ENCODE assay signal across 11 cellular contexts in the genomic region with DNA sequence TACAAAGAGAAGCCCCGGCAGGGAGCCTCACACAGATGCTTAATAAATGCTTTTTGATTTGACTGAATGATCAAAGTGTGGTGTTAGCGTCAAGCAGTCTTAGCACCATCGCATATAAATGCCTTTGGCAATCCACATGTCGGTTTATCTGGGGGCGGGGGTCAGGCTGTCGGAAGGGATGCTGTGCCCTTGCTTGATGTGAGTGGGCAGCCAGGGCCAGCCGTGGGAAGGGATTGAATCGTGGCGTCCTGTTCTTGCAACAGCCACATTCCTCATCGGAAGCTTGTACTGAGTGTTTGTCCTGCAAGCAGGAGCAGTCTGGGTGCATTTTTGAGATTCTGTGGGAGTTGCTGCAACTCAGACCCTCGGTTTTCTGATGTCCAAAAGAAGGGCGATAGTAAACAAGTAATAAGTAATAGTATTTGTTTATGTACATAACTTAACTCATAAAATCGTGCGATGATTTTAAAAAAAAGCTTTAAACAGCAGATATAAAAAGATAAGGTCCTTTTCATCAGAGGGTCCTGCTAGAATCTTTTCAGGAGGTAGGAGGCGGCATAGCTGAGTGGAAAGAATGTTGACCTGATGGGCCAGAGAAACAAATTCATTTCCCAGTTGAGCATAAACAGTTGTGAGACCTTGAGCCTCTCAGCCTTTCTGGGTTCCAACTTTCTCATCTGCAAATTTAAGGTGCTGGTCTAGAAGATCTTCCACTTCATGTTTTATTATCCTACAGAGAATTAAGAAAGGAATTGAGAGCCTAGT.
A peak's percentile ranks its signal among the peaks of the same experiment; 100 is the strongest.
DNase-seq lines count a peak whose midpoint lies in the region; TF ChIP-seq lines count a peak whose summit lies in the region.
"Had no signal": no experiment of that assay in that cellular context is flagged by ENCODE, and none has a peak within 500 bp of the region (broad histone marks: within the 10 kb centered on the region; RNA-seq: fewer than 3 reads in every experiment).

No MANE protein-coding gene starts in this region.

- H3K9me3 Mint-ChIP-seq in MCF 10A (ENCODE audit: unreplicated experiment) (no peaks in the 10 kb centered on the region), neural crest cell (no peaks in the 10 kb centered on the region)

- H3K27ac Mint-ChIP-seq in MCF 10A (ENCODE audit: low read depth, unreplicated experiment) (no peak overlapping the region), neural crest cell (ENCODE audit: unreplicated experiment) (peak overlapping the region; percentile 93)
- H3K27ac Mint-ChIP-seq: activated CD4-positive, alpha-beta T cell treated with anti-CD3 and anti-CD28 coated beads for 36 hours had no signal

- WGBS in mammary epithelial cell (ENCODE audit: low coverage, missing lambda C conversion rate) = 23% methylated on average over 15 of the region's 15 CpGs

- CTCF ChIA-PET in mammary epithelial cell (lab: Charles Lee; ENCODE audit: low non-redundant PET) = interaction anchor here (0.6 kb wide), 1 partner anchor 145 kb away, joined by 3 read pairs; no protein-coding TSS in a partner anchor
- CTCF ChIA-PET in MCF 10A (lab: Yijun Ruan, JAX) = interaction anchor here (0.6 to 2.7 kb wide), 3 partner anchors 55 to 818 kb away, joined by 3 to 7 read pairs (median 4); no protein-coding TSS in a partner anchor

- H3K4me3 Mint-ChIP-seq in MCF 10A (ENCODE audit: unreplicated experiment) (no peak overlapping the region), neural crest cell (peak overlapping the region; percentile 36)
- H3K4me3 Mint-ChIP-seq: activated CD4-positive, alpha-beta T cell treated with anti-CD3 and anti-CD28 coated beads for 36 hours had no signal

- H4K20me1 ChIP-seq in mammary epithelial cell (ENCODE audit: insufficient read depth, low read length) = no peaks in the 10 kb centered on the region

- H3K4me3 ChIP-seq in mammary epithelial cell (replicated peaks in 1 of 3; ENCODE audit: insufficient read depth in 1 of 3, low read depth in 2 of 3, low read length in 3 of 3) (no peak overlapping the region), vagina (peak overlapping the region in 1 of 2 donors; percentile 4)

- intact Hi-C loops in mammary epithelial cell (cut with micrococcal nuclease) = loop anchor here (5.0 kb wide), 3 partner anchors 89 to 259 kb away; no protein-coding TSS in a partner anchor
- intact Hi-C loops in MCF 10A (cut with micrococcal nuclease) = no loop called here
- intact Hi-C loops in vagina (cut with DNase I) = loop anchor here (5.0 to 10.0 kb wide), 3 partner anchors 92 to 384 kb away; no protein-coding TSS in a partner anchor

- H3K4me2 ChIP-seq in mammary epithelial cell (ENCODE audit: insufficient read depth, low read depth, low read length) = peak overlapping the region; percentile 39

- BruUV-seq in mammary epithelial cell (replicated peaks; lab: Mats Ljungman, UMichigan) (no TSS peak), MCF 10A (replicated peaks; lab: Mats Ljungman, UMichigan) (no TSS peak)

- H3K4me1 ChIP-seq in mammary epithelial cell (ENCODE audit: insufficient read depth, low read length) (peaks cover 5% of the 10 kb centered on the region), vagina (peaks cover 6% of the 10 kb centered on the region)

- H3K27ac ChIP-seq in mammary epithelial cell (ENCODE audit: insufficient read depth, low read depth, low read length) (no peak overlapping the region), vagina (peak overlapping the region; percentile 34)

- dilution Hi-C loops in mammary epithelial cell (cut with HindIII; ENCODE audit: low sequenced_read_pairs) = no loop called here

- no peaks in the 10 kb centered on the region for H3K36me3 ChIP-seq in mammary epithelial cell (ENCODE audit: insufficient read depth, low read length)
- no peaks in the 10 kb centered on the region for H3K36me3 ChIP-seq in vagina

- in situ Hi-C loops in mammary epithelial cell (cut with MboI; ENCODE audit: low sequenced_read_pairs in 2 of 2) = loop anchor here (5.0 to 25.0 kb wide), 2 partner anchors 184 to 384 kb away; no protein-coding TSS in a partner anchor

- H3K4me1 Mint-ChIP-seq in MCF 10A (ENCODE audit: insufficient read depth, unreplicated experiment) (peaks cover 7% of the 10 kb centered on the region), neural crest cell (peaks cover 40% of the 10 kb centered on the region)

- H3K79me2 ChIP-seq in mammary epithelial cell (ENCODE audit: insufficient read depth, low read length) = no peaks in the 10 kb centered on the region

- H3K9me3 ChIP-seq in mammary epithelial cell (replicated peaks; ENCODE audit: insufficient read depth, low read length) (no peaks in the 10 kb centered on the region), vagina (no peaks in the 10 kb centered on the region)

- no peak for TF ChIP-seq POLR2A in vagina (IDR thresholded peaks at IDR 0.05)

- H3K27me3 Mint-ChIP-seq in MCF 10A (ENCODE audit: insufficient read depth, unreplicated experiment) (peaks cover 1% of the 10 kb centered on the region), neural crest cell (ENCODE audit: low read depth) (no peaks in the 10 kb centered on the region)

- DNase-seq in mammary epithelial cell (no peak), MCF 10A (ENCODE audit: unreplicated experiment) (no peak), fibroblast of peridontal ligament (ENCODE audit: extremely low read depth) (peak; percentile 46), neural crest cell (ENCODE audit: low read depth, low spot score) (no peak), vagina (ENCODE audit: extremely low spot score in 2 of 2) (no peak), NCI-H146 (lab: John Stamatoyannopoulos, UW) (no peak)
- DNase-seq in stimulated activated CD4-positive, alpha-beta T cell treated with anti-CD3 and anti-CD28 coated beads, Interleukin-4, amount 100 ng/mL, for 4 hours = no peak
- no peak for DNase-seq in activated CD4-positive, alpha-beta T cell treated with anti-CD3 and anti-CD28 coated beads for 4 hours
- DNase-seq: activated CD4-positive, alpha-beta T cell treated with anti-CD3 and anti-CD28 coated beads for 36 hours; NCI-H1105 treated with DMSO at 0.1 percent for 48 hours; RPMI8226 had no signal

- POLR2A ChIA-PET in MCF 10A (lab: Yijun Ruan, JAX) = interaction anchor here (0.5 to 1.8 kb wide), 3 partner anchors 382 to 914 kb away, joined by 3 to 13 read pairs (median 5); no protein-coding TSS in a partner anchor

- H3K27me3 ChIP-seq in mammary epithelial cell (ENCODE audit: insufficient read depth, low read length) (no peaks in the 10 kb centered on the region), vagina (no peaks in the 10 kb centered on the region)

- H3K36me3 Mint-ChIP-seq in MCF 10A (ENCODE audit: insufficient read depth, unreplicated experiment) (no peaks in the 10 kb centered on the region), neural crest cell (ENCODE audit: low read depth) (no peaks in the 10 kb centered on the region)

- TF ChIP-seq CTCF in mammary epithelial cell (conservative IDR thresholded peaks at IDR 0.05 in 1 of 2, IDR thresholded peaks at IDR 0.05 in 1 of 2; ENCODE audit: extremely low read depth in 1 of 2, insufficient read depth in 1 of 2, low read depth in 1 of 2, low read length in 2 of 2) (no peak), MCF 10A (IDR thresholded peaks at IDR 0.05; ENCODE audit: unreplicated experiment) (no peak), neural crest cell (conservative IDR thresholded peaks at IDR 0.05) (no peak), vagina (IDR thresholded peaks at IDR 0.05) (no peak)

- H2AFZ ChIP-seq in mammary epithelial cell (ENCODE audit: low read depth, low read length) = peak overlapping the region; percentile 86

- H3K9ac ChIP-seq in mammary epithelial cell (ENCODE audit: insufficient read depth, low read length) = peak overlapping the region; percentile 7
